In the genomic region with DNA sequence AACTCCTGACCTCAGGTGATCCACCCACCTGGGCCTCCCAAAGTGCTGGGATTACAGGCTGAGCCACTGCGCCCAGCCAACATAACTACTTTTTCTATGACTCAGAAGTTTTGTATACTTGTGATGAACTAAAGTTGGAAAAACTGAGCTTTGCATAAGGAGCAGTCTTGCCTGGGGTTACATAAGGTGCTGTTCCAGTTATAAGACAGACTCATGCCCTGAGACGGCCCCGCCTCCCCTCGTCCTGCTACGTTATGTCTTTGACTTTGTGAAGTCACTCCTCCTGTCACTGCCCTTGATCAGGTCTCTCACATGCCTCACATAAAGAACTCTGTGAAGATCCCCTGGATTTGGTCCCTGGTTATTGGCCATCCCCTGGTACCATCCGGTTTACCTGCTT, we compare ENCODE assay signal across 16 cellular contexts. TPM values are rescaled to one million over a fixed set of nuclear protein-coding genes. Genes with fewer than 3 reads are reported as not detected.
A peak's percentile ranks its signal among the peaks of the same experiment; 100 is the strongest.
DNase-seq lines count a peak whose midpoint lies in the region; ATAC-seq, FAIRE-seq and TF ChIP-seq lines count a peak whose summit lies in the region.
"Had no signal": no experiment of that assay in that cellular context is flagged by ENCODE, and none has a peak within 500 bp of the region (broad histone marks: within the 10 kb centered on the region; RNA-seq: fewer than 3 reads in every experiment).

No MANE protein-coding gene starts in this region.

- H3K9me2 ChIP-seq in GM23338 (ENCODE audit: insufficient read depth) = peaks cover 4% of the 10 kb centered on the region; the same call in 1 of the 2 replicates
- no peaks in the 10 kb centered on the region for H3K9me2 ChIP-seq in PC-3 (replicated peaks; ENCODE audit: low read length)

- no peaks in the 10 kb centered on the region for H4K20me1 ChIP-seq in GM23338 (replicated peaks; ENCODE audit: insufficient read depth)
- H4K20me1 ChIP-seq in PC-3 (ENCODE audit: low read length) = no peaks in the 10 kb centered on the region
- H4K20me1 ChIP-seq in keratinocyte (ENCODE audit: control insufficient read depth, extremely low read depth, insufficient read depth, low read length) = no peaks in the 10 kb centered on the region

- no peaks in the 10 kb centered on the region for H3K27me3 Mint-ChIP-seq in GM23338 (ENCODE audit: insufficient read depth, low read depth, poor library complexity)
- no peaks in the 10 kb centered on the region for H3K27me3 Mint-ChIP-seq in chondrocyte (ENCODE audit: low read depth)

- H3K9me3 Mint-ChIP-seq in GM23338 (no peaks in the 10 kb centered on the region; the same call in 2 of the 3 replicates), chondrocyte (ENCODE audit: low read depth) (no peaks in the 10 kb centered on the region)

- no peak overlapping the region for H3K4me3 ChIP-seq in GM23338
- H3K4me3 ChIP-seq in PC-3 (ENCODE audit: low read length) = no peak overlapping the region
- H3K4me3 ChIP-seq in keratinocyte (ENCODE audit: control insufficient read depth in 2 of 3, extremely low read depth in 1 of 3, insufficient read depth in 2 of 3, low read depth in 1 of 3, low read length in 3 of 3) = no peak overlapping the region

- no peaks in the 10 kb centered on the region for H3K4me1 Mint-ChIP-seq in GM23338
- H3K4me1 Mint-ChIP-seq in chondrocyte (ENCODE audit: low read depth) = peaks cover 3% of the 10 kb centered on the region

- H2AFZ ChIP-seq in GM23338 (peak overlapping the region; percentile 76), PC-3 (ENCODE audit: low read length) (no peak overlapping the region), keratinocyte (ENCODE audit: control insufficient read depth, low read length) (no peak overlapping the region)

- H3K36me3 ChIP-seq in GM23338 (ENCODE audit: insufficient read depth) (no peaks in the 10 kb centered on the region), PC-3 (ENCODE audit: low read depth, low read length) (no peaks in the 10 kb centered on the region), keratinocyte (ENCODE audit: control insufficient read depth in 2 of 2, extremely low read depth in 1 of 2, insufficient read depth in 2 of 2, low read length in 2 of 2) (no peaks in the 10 kb centered on the region)

- H3K27me3 ChIP-seq in GM23338 (ENCODE audit: insufficient read depth) (no peaks in the 10 kb centered on the region), PC-3 (ENCODE audit: low read length) (no peaks in the 10 kb centered on the region), keratinocyte (ENCODE audit: control insufficient read depth, extremely low read depth, insufficient read depth, low read length) (no peaks in the 10 kb centered on the region)

- H3K4me2 ChIP-seq in GM23338 = no peak overlapping the region
- H3K4me2 ChIP-seq in PC-3 (ENCODE audit: low read length) = no peak overlapping the region
- no peak overlapping the region for H3K4me2 ChIP-seq in keratinocyte (ENCODE audit: control insufficient read depth, extremely low read depth, insufficient read depth, low read depth, low read length)

- ATAC-seq in GM23338 (no peak), PC-3 (no peak), GM18909 (IDR thresholded peaks at IDR 0.05; ENCODE audit: poor library complexity, unreplicated experiment) (no peak), SK-N-SH treated with all-trans-retinoic acid at 6 μM for 48 hours (no peak)

- POLR2A ChIA-PET in PC-3 (lab: Charles Lee; ENCODE audit: unreplicated experiment) = no interaction called here

- FAIRE-seq in keratinocyte (lab: Jason Lieb, UNC) = peak; percentile 69
- FAIRE-seq: A204.1, G401.6, H1 had no signal

- H3K36me3 Mint-ChIP-seq in GM23338 (ENCODE audit: low read depth) (no peaks in the 10 kb centered on the region), chondrocyte (ENCODE audit: low read depth) (no peaks in the 10 kb centered on the region)

- dilution Hi-C loops in keratinocyte (cut with MboI; ENCODE audit: extremely low pct_ligation_motif_present, low sequenced_read_pairs) = no loop called here

- no peaks in the 10 kb centered on the region for H3K79me2 ChIP-seq in GM23338 (replicated peaks; ENCODE audit: insufficient read depth)
- H3K79me2 ChIP-seq in PC-3 (ENCODE audit: low read length) = no peaks in the 10 kb centered on the region
- H3K79me2 ChIP-seq in keratinocyte (ENCODE audit: control insufficient read depth, insufficient read depth, low read length) = no peaks in the 10 kb centered on the region

- no TSS peak for BruUV-seq in PC-3 (replicated peaks; lab: Mats Ljungman, UMichigan)

- H3K4me3 Mint-ChIP-seq in GM23338 (no peak overlapping the region), chondrocyte (ENCODE audit: unreplicated experiment) (no peak overlapping the region)
- H3K4me3 Mint-ChIP-seq: HFFc6 had no signal

- intact Hi-C loops in PC-3 (cut with micrococcal nuclease) (no loop called here), posterior vena cava (cut with DNase I) (no loop called here)

- H3K9me1 ChIP-seq in keratinocyte (ENCODE audit: control insufficient read depth, extremely low read depth, insufficient read depth, low read length) = no peaks in the 10 kb centered on the region

- TF ChIP-seq CTCF in GM23338 (conservative IDR thresholded peaks at IDR 0.05; ENCODE audit: low read depth in 2 of 2) (no peak), PC-3 (conservative IDR thresholded peaks at IDR 0.05; ENCODE audit: low read depth, low read length) (no peak), chondrocyte (IDR thresholded peaks at IDR 0.05) (no peak), keratinocyte (optimal IDR thresholded peaks at IDR 0.05 in 1 of 3, IDR thresholded peaks at IDR 0.05 in 1 of 3, conservative IDR thresholded peaks at IDR 0.05 in 1 of 3; ENCODE audit: extremely low read depth in 1 of 3, insufficient read depth in 2 of 3, low read length in 3 of 3) (no peak)

- CTCF ChIA-PET in PC-3 (lab: Charles Lee) = no interaction called here

- no peaks in the 10 kb centered on the region for H3F3A ChIP-seq in GM23338 (replicated peaks; ENCODE audit: low read depth)
- H3F3A ChIP-seq in PC-3 (ENCODE audit: low read length, unreplicated experiment) = no peaks in the 10 kb centered on the region

- H3K4me1 ChIP-seq in GM23338 (ENCODE audit: insufficient read depth) = no peaks in the 10 kb centered on the region
- H3K4me1 ChIP-seq in PC-3 (ENCODE audit: insufficient read depth, low read length) = no peaks in the 10 kb centered on the region; the same call in 1 of the 2 replicates
- H3K4me1 ChIP-seq in keratinocyte (ENCODE audit: control insufficient read depth, extremely low read depth, insufficient read depth, low read length) = peaks cover 4% of the 10 kb centered on the region

- no peak overlapping the region for H3K9ac ChIP-seq in PC-3 (ENCODE audit: low read length)
- no peak overlapping the region for H3K9ac ChIP-seq in keratinocyte (ENCODE audit: control insufficient read depth, extremely low read depth, insufficient read depth, low read length)

- no peak overlapping the region for H3K27ac Mint-ChIP-seq in GM23338
- peak overlapping the region; percentile 6 for H3K27ac Mint-ChIP-seq in chondrocyte (ENCODE audit: unreplicated experiment)
- H3K27ac Mint-ChIP-seq: HFFc6 had no signal

- H3K9me3 ChIP-seq in PC-3 (ENCODE audit: low read length) (no peaks in the 10 kb centered on the region), keratinocyte (ENCODE audit: control insufficient read depth, low read depth, low read length) (no peaks in the 10 kb centered on the region)

- H3K27ac ChIP-seq in GM23338 (ENCODE audit: low read depth) (no peak overlapping the region), PC-3 (ENCODE audit: low read length) (no peak overlapping the region), keratinocyte (ENCODE audit: control insufficient read depth, insufficient read depth, low read length) (no peak overlapping the region)

- no peak for DNase-seq in GM23338 (ENCODE audit: low spot score)
- peak; percentile 34 for DNase-seq in PC-3
- no peak for DNase-seq in chondrocyte (ENCODE audit: low spot score)
- peak; percentile 21 for DNase-seq in keratinocyte (ENCODE audit: low read depth, low spot score)
- DNase-seq in NCI-H446 treated with DMSO at 0.1 percent for 48 hours (lab: John Stamatoyannopoulos, UW) = no peak
- no peak for DNase-seq in posterior vena cava (ENCODE audit: low spot score)
- DNase-seq: C1 segment of cervical spinal cord, DND-41, HFFc6, KG1, NCI-H748 treated with DMSO at 0.1 percent for 48 hours had no signal

RNA-seq across cellular contexts. Expression of a gene that starts 40.4 kb away (rescaled TPM):
- not detected in 2 replicates for total RNA-seq in GM23338 (2014; rRNA removed; shearing (Covaris generic))
- polyA plus RNA-seq in GM23338 (2016; fragmentation: Nextera tagmentation; extraction: Ambion mirVana) (not detected in 2 replicates), keratinocyte (not detected in 3 replicates)
- total RNA-seq in PC-3 (2014; rRNA removed) (not detected in 2 replicates), chondrocyte (not detected in 3 replicates), posterior vena cava (not detected)
- not detected for polyA plus RNA-seq in keratinocyte (2011; ENCODE audit: low read depth)
- not detected in 2 replicates for polyA plus RNA-seq in keratinocyte (2011; cell fraction: cytosol; rRNA removed)
- polyA plus RNA-seq in keratinocyte (2011; cell fraction: nucleus; rRNA removed) = not detected in 2 replicates
- polyA plus RNA-seq in keratinocyte (2012; ENCODE audit: low replicate concordance) = not detected in 2 replicates
- polyA minus RNA-seq in keratinocyte = not detected in 3 replicates
- not detected for polyA minus RNA-seq in keratinocyte (2011; cell fraction: cytosol; rRNA and poly(A)+ RNA removed)
- polyA minus RNA-seq in keratinocyte (2011; cell fraction: nucleus; rRNA and poly(A)+ RNA removed) = not detected in 2 replicates
- total RNA-seq: H1, HFFc6 had no signal
- polyA plus RNA-seq: H1 had no signal

RNA-seq across cellular contexts. Expression of a gene that starts 54.4 kb away (rescaled TPM):
- 0.14 and 0.85 TPM in 2 replicates for total RNA-seq in GM23338 (2014; rRNA removed; shearing (Covaris generic))
- 0.16 and 0.42 TPM in 2 replicates for polyA plus RNA-seq in GM23338 (2016; fragmentation: Nextera tagmentation; extraction: Ambion mirVana)
- total RNA-seq in PC-3 (2014; rRNA removed) = 0.04 and 0.52 TPM in 2 replicates
- 4.0 to 22.7 TPM (median 21.5 TPM) in 3 replicates for total RNA-seq in chondrocyte
- 0.01 TPM in 2 of 3 replicates, not detected in the other for polyA plus RNA-seq in keratinocyte
- polyA plus RNA-seq in keratinocyte (2011; ENCODE audit: low read depth) = 0.07 TPM
- 0.01 TPM in 1 of 2 replicates, not detected in the other for polyA plus RNA-seq in keratinocyte (2011; cell fraction: cytosol; rRNA removed)
- not detected in 2 replicates for polyA plus RNA-seq in keratinocyte (2011; cell fraction: nucleus; rRNA removed)
- polyA plus RNA-seq in keratinocyte (2012; ENCODE audit: low replicate concordance) = 0.03 and 0.04 TPM in 2 replicates
- not detected in 3 replicates for polyA minus RNA-seq in keratinocyte
- not detected for polyA minus RNA-seq in keratinocyte (2011; cell fraction: cytosol; rRNA and poly(A)+ RNA removed)
- polyA minus RNA-seq in keratinocyte (2011; cell fraction: nucleus; rRNA and poly(A)+ RNA removed) = not detected in 2 replicates
- total RNA-seq in posterior vena cava = 10 to 100 TPM; 27.9 to 29.3 TPM

Comparison
In these comparisons a context has a peak if more than half of its experiments do, and no peak if none do; other contexts are left out.
1. DNase-seq: peak in PC-3 (single experiment) and keratinocyte (single experiment); none in GM23338 (single experiment), chondrocyte (single experiment), NCI-H446 treated with DMSO at 0.1 percent for 48 hours (single experiment) and posterior vena cava (single experiment).